36 cellular contexts compared by ENCODE assay signal in the genomic region with DNA sequence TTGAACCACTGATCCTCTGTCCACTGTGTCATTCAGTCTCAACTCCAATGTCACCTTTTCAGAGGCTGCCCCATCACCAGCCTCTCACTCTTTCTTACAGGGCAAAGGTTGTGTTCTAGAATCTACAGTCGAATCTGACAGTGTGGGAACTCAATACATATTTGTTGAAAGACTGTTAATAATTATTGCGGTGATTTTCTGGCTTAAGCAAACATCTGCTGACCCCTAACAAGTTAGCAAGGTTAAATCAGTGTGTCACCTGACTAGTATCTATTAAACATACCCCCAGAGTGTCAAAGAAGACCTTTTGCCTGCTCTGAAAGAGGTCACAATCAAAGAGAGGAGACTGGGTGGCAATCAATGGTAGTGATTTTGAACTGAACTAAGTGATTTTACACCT. TPM values are rescaled to one million over a fixed set of nuclear protein-coding genes. Genes with fewer than 3 reads are reported as not detected.
"Had no signal": no experiment of that assay in that cellular context is flagged by ENCODE, and none has a peak within 500 bp of the region (broad histone marks: within the 10 kb centered on the region; RNA-seq: fewer than 3 reads in every experiment).

No MANE protein-coding gene starts in this region.

- H3K27me3 ChIP-seq: MG63 had no signal

- H3K4me3 ChIP-seq: MG63 had no signal

- DNase-seq: Karpas-422, Kasumi-1, MG63, MM.1S, MV-4-11, NCI-H1048, NCI-H1092, NCI-H1092 treated with DMSO at 0.1 percent for 48 hours, NCI-H1105, NCI-H1105 treated with DMSO at 0.1 percent for 48 hours, NCI-H1417, NCI-H1417 treated with DMSO at 0.1 percent for 48 hours, NCI-H1436, NCI-H1436 treated with DMSO at 0.1 percent for 48 hours, NCI-H146, NCI-H1694, NCI-H1694 treated with DMSO at 0.1 percent for 48 hours, NCI-H187, NCI-H187 treated with DMSO at 0.1 percent for 48 hours, NCI-H1930, NCI-H2029, NCI-H2029 treated with DMSO at 0.1 percent for 48 hours, NCI-H2081, NCI-H2081 treated with DMSO at 0.1 percent for 48 hours, NCI-H2107, NCI-H2171, NCI-H2171 treated with DMSO at 0.1 percent for 48 hours, NCI-H2227 treated with DMSO at 0.1 percent for 48 hours, NCI-H226, NCI-H345, NCI-H446, NCI-H446 treated with DMSO at 0.1 percent for 48 hours, NCI-H510A, NCI-H510A treated with DMSO at 0.1 percent for 48 hours, NCI-H524 had no signal

- H3K9me3 ChIP-seq: MG63 had no signal

RNA-seq across cellular contexts. Expression of a gene that starts 41.9 kb away (rescaled TPM):
- total RNA-seq: MCF 10A had no signal
